In the genomic region with DNA sequence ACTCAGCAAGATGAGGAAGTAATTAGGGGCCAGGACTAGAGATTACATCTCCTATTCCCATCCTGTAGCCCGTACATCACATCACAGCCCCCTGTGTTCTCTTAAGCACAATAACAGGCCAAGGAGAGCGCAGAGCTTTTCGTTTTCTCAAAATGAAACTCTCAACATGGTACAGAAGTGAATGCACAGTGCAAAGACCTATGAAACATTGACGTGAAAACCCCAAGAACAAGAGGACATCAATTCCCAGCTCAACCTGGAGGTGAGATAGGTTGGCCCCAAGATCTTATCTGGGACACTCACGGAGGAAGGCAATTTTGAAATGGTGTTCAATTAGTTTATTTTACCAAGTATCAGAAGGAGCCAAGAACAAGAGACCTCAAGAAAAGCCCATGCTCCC, we compare ENCODE assay signal across 16 cellular contexts. TPM values are rescaled to one million over a fixed set of nuclear protein-coding genes. Genes with fewer than 3 reads are reported as not detected.
A peak's percentile ranks its signal among the peaks of the same experiment; 100 is the strongest.
DNase-seq lines count a peak whose midpoint lies in the region; ATAC-seq and TF ChIP-seq lines count a peak whose summit lies in the region.
"Had no signal": no experiment of that assay in that cellular context is flagged by ENCODE, and none has a peak within 500 bp of the region (broad histone marks: within the 10 kb centered on the region; RNA-seq: fewer than 3 reads in every experiment).

No MANE protein-coding gene starts in this region.

- no TSS peak for BruUV-seq in OCI-LY7 (replicated peaks; lab: Mats Ljungman, UMichigan)

- H3K9me3 Mint-ChIP-seq in dendritic cell treated with granulocyte-macrophage colony-stimulating factor and Interleukin-4, amounts not matched to agents 40 ng/mL and 50 ng/mL, for 4 days, result no peaks in the 10 kb centered on the region

- no peaks in the 10 kb centered on the region for H4K20me1 ChIP-seq in OCI-LY7 (ENCODE audit: insufficient read depth, low read length)

- peak; percentile 37 for ATAC-seq in GM19467 (IDR thresholded peaks at IDR 0.05; ENCODE audit: unreplicated experiment)
- ATAC-seq in HG03159 (IDR thresholded peaks at IDR 0.05; ENCODE audit: unreplicated experiment), result peak; percentile 51

- peaks cover 91% of the 10 kb centered on the region for H3K4me1 Mint-ChIP-seq in dendritic cell treated with granulocyte-macrophage colony-stimulating factor and Interleukin-4, amounts not matched to agents 40 ng/mL and 50 ng/mL, for 4 days (ENCODE audit: low read depth)

- no peak overlapping the region for H3K4me2 ChIP-seq in OCI-LY7 (ENCODE audit: low read length)
- H3K4me2 ChIP-seq: hepatocyte had no signal

- CTCF ChIA-PET in OCI-LY7 (lab: Charles Lee; ENCODE audit: unreplicated experiment), result no interaction called here

- peak overlapping the region; percentile 74 for H3K27ac Mint-ChIP-seq in dendritic cell treated with granulocyte-macrophage colony-stimulating factor and Interleukin-4, amounts not matched to agents 40 ng/mL and 50 ng/mL, for 4 days

- TF ChIP-seq CTCF in GM12865 (IDR thresholded peaks at IDR 0.05; ENCODE audit: insufficient read depth, low read depth, low read length, missing control alignments) (no peak), OCI-LY7 (conservative IDR thresholded peaks at IDR 0.05; ENCODE audit: low read length) (no peak)

- no peaks in the 10 kb centered on the region for H3K9me2 ChIP-seq in OCI-LY7 (ENCODE audit: insufficient read depth, low read length)

- intact Hi-C loops in dendritic cell treated with granulocyte-macrophage colony-stimulating factor and Interleukin-4, amounts not matched to agents 40 ng/mL and 50 ng/mL, for 4 days (cut with micrococcal nuclease), result no loop called here
- intact Hi-C loops in OCI-LY7 (cut with micrococcal nuclease; ENCODE audit: unreplicated experiment), result no loop called here

- H3K4me3 Mint-ChIP-seq in dendritic cell treated with granulocyte-macrophage colony-stimulating factor and Interleukin-4, amounts not matched to agents 40 ng/mL and 50 ng/mL, for 4 days, result no peak overlapping the region

- no peaks in the 10 kb centered on the region for H3K27me3 Mint-ChIP-seq in dendritic cell treated with granulocyte-macrophage colony-stimulating factor and Interleukin-4, amounts not matched to agents 40 ng/mL and 50 ng/mL, for 4 days
- H3K27me3 Mint-ChIP-seq: stimulated activated naive B cell treated with anti-CD40 and anti-IgM and Interleukin-4, amounts not matched to agents 10 μg/mL and 1 μg/mL and 100 μg/mL, for 72 hours had no signal

- H3K4me3 ChIP-seq in GM12865 (ENCODE audit: low read depth, low read length), result peak overlapping the region; percentile 35; the same call in 1 of the 2 replicates
- H3K4me3 ChIP-seq in OCI-LY7 (ENCODE audit: low read depth, low read length, poor library complexity, severe bottlenecking), result no peak overlapping the region
- H3K4me3 ChIP-seq: hepatocyte, SK-N-MC had no signal

- no peak overlapping the region for H3K27ac ChIP-seq in OCI-LY7 (ENCODE audit: low read depth, low read length, poor library complexity, severe bottlenecking)
- H3K27ac ChIP-seq: hepatocyte, SK-N-MC had no signal

- peaks cover 6% of the 10 kb centered on the region for H3K4me1 ChIP-seq in OCI-LY7 (ENCODE audit: insufficient read depth, low read length, poor library complexity, severe bottlenecking)

- no peaks in the 10 kb centered on the region for H3K79me2 ChIP-seq in OCI-LY7 (ENCODE audit: insufficient read depth, low read depth, low read length)
- H3K79me2 ChIP-seq: hepatocyte had no signal

- no peaks in the 10 kb centered on the region for H3K36me3 ChIP-seq in OCI-LY7 (ENCODE audit: insufficient read depth, low read length)

- H2AFZ ChIP-seq in OCI-LY7 (ENCODE audit: low read length), result no peak overlapping the region
- H2AFZ ChIP-seq: hepatocyte had no signal

- H3K36me3 Mint-ChIP-seq in dendritic cell treated with granulocyte-macrophage colony-stimulating factor and Interleukin-4, amounts not matched to agents 40 ng/mL and 50 ng/mL, for 4 days (ENCODE audit: low read depth), result peaks cover 97% of the 10 kb centered on the region

- POLR2A ChIA-PET in OCI-LY7 (lab: Charles Lee), result no interaction called here

- DNase-seq in GM12865 (ENCODE audit: low read depth) (peak; percentile 93), OCI-LY7 (ENCODE audit: low spot score) (no peak), cortex of kidney (lab: John Stamatoyannopoulos, UW) (no peak), KG1 (lab: John Stamatoyannopoulos, UW) (no peak), globus pallidus (ENCODE audit: low spot score) (no peak)
- DNase-seq: activated CD4-positive, CD25-positive, alpha-beta regulatory T cell; amniotic stem cell; effector CD8-positive, alpha-beta T cell; NCI-H1092; occipital lobe; stimulated activated naive B cell treated with anti-CD40 and anti-IgM and Interleukin-4, amounts not matched to agents 10 μg/mL and 1 μg/mL and 100 μg/mL, for 72 hours had no signal

- no peaks in the 10 kb centered on the region for H3K9me3 ChIP-seq in OCI-LY7 (ENCODE audit: low read length)

RNA-seq across cellular contexts. Expression of gene PIK3R5, which starts 9.0 kb away (rescaled TPM):
- total RNA-seq in OCI-LY7 (2014; rRNA removed; shearing (Covaris generic)), result 0.76 and 1.2 TPM in 2 replicates
- total RNA-seq in OCI-LY7 (2022), result 0.68 and 1.5 TPM in 2 replicates
